ENCODE assay signal across 18 cellular contexts in the genomic region with DNA sequence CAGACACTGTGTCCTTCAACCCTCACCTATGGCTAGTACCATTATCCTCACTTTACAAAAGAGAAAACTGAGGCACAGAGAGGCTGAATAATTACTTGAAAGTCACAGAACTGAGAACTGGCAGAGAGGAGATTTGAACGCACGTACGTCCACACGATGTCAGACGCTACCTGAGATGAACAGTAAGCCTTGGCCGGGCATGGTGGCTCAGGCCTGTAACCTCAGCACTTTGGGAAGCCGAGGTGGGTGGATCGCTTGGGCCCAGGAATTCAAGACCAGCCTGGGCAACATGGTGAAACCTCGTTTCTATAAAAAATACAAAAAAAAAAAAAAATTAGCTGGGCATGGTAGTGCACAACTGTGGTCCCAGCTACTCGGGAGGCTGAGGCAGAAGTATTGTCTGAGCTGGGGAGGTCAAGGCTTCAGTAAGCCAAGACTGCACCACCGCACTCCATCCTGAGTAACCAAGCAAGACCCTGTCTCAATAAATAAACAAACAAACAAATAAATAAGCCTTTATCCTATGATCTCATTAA. TPM values are rescaled to one million over a fixed set of nuclear protein-coding genes. Genes with fewer than 3 reads are reported as not detected.
DNase-seq lines count a peak whose midpoint lies in the region; ATAC-seq, FAIRE-seq and TF ChIP-seq lines count a peak whose summit lies in the region.
"Had no signal": no experiment of that assay in that cellular context is flagged by ENCODE, and none has a peak within 500 bp of the region (broad histone marks: within the 10 kb centered on the region; RNA-seq: fewer than 3 reads in every experiment).

No MANE protein-coding gene starts in this region.

- H3K4me1 Mint-ChIP-seq in immature natural killer cell: peaks cover 21 to 30% of the 10 kb centered on the region in 2 donors

- H4K20me1 ChIP-seq in PC-3 (ENCODE audit: low read length): no peaks in the 10 kb centered on the region

- FAIRE-seq in A549 (lab: Jason Lieb, UNC) (no peak), small intestine (lab: Jason Lieb, UNC) (no peak)
- FAIRE-seq: HTR-8/SVneo had no signal

- H3K4me2 ChIP-seq in A549: peak overlapping the region; percentile 52
- H3K4me2 ChIP-seq in PC-3 (ENCODE audit: low read length): peak overlapping the region; percentile 83
- H3K4me2 ChIP-seq: GM23338, KMS-11 had no signal

- WGBS in A549 (ENCODE audit: missing lambda C conversion rate): 87% methylated on average over 11 of the region's 11 CpGs
- 82 to 89% (median 88%) methylated on average over 11 of the region's 11 CpGs for WGBS in small intestine, 3 donors
- WGBS in spleen, 5 donors: 94 to 96% (median 94%) methylated on average over 11 of the region's 11 CpGs

- intact Hi-C loops in PC-3 (cut with micrococcal nuclease) (no loop called here), spleen (cut with DNase I; ENCODE audit: low total_unique reads) (no loop called here)

- H3K36me3 ChIP-seq in PC-3 (ENCODE audit: low read depth, low read length) (no peaks in the 10 kb centered on the region), duodenal mucosa (ENCODE audit: control insufficient read depth in 1 of 2, insufficient read depth in 2 of 2, low read length in 2 of 2) (no peaks in the 10 kb centered on the region), small intestine (ENCODE audit: control insufficient read depth in 2 of 2, insufficient read depth in 2 of 2, low read length in 2 of 2) (no peaks in the 10 kb centered on the region), spleen (no peaks in the 10 kb centered on the region)
- H3K36me3 ChIP-seq: Peyer's patch, SJSA1 had no signal

- H3K9ac ChIP-seq in PC-3 (ENCODE audit: low read length): 0 out of 2 replicates have a peak overlapping the region, but pooled peaks have one; percentile 6
- H3K9ac ChIP-seq in duodenal mucosa (ENCODE audit: low read depth in 1 of 2, low read length in 2 of 2): no peak overlapping the region
- H3K9ac ChIP-seq: KMS-11 had no signal

- no peak overlapping the region for H2AFZ ChIP-seq in PC-3 (ENCODE audit: low read length)
- H2AFZ ChIP-seq: GM23338 had no signal

- no TSS peak for BruUV-seq in PC-3 (replicated peaks; lab: Mats Ljungman, UMichigan)

- no peak overlapping the region for H3K4me3 Mint-ChIP-seq in immature natural killer cell
- H3K4me3 Mint-ChIP-seq: B cell, GM23338 had no signal

- TF ChIP-seq POLR2A in A549 (IDR thresholded peaks at IDR 0.05; ENCODE audit: low read length) (no peak), spleen (IDR thresholded peaks at IDR 0.05) (no peak)

- H3K27me3 ChIP-seq in PC-3 (ENCODE audit: low read length): no peaks in the 10 kb centered on the region
- H3K27me3 ChIP-seq in duodenal mucosa (ENCODE audit: control insufficient read depth in 1 of 2, insufficient read depth in 2 of 2, low read length in 2 of 2): no peaks in the 10 kb centered on the region
- no peaks in the 10 kb centered on the region for H3K27me3 ChIP-seq in small intestine (ENCODE audit: control insufficient read depth in 2 of 2, insufficient read depth in 2 of 2, low read length in 2 of 2)
- H3K27me3 ChIP-seq in spleen (replicated peaks in 1 of 7): no peaks in the 10 kb centered on the region
- H3K27me3 ChIP-seq: Peyer's patch, SJSA1 had no signal

- ATAC-seq in A549: no peak
- no peak for ATAC-seq in PC-3
- ATAC-seq in GM18873 (IDR thresholded peaks at IDR 0.05; ENCODE audit: low FRiP score, unreplicated experiment): no peak
- ATAC-seq: GM23338, Right ventricle myocardium inferior had no signal

- H3K4me3 ChIP-seq in A549 (no peak overlapping the region), PC-3 (ENCODE audit: low read length) (peak overlapping the region; percentile 40; the same call in 1 of the 2 replicates), duodenal mucosa (ENCODE audit: low read depth in 1 of 2, low read length in 2 of 2) (peak overlapping the region in 1 of 2 donors; percentile 23), small intestine (ENCODE audit: low read depth in 1 of 2, low read length in 2 of 2) (no peak overlapping the region), spleen (no peak overlapping the region)
- H3K4me3 ChIP-seq: GM23338, Peyer's patch, SJSA1 had no signal

- DNase-seq in A549 (ENCODE audit: low read depth in 1 of 2, low spot score in 1 of 2) (no peak), PC-3 (no peak), small intestine (no peak), immature natural killer cell (no peak), spleen (no peak), RPMI8226 (no peak)
- DNase-seq: IMR-90, NCI-H1436 treated with DMSO at 0.1 percent for 48 hours, NCI-H226, Peyer's patch had no signal

- H3K27ac ChIP-seq in A549 (no peak overlapping the region), PC-3 (ENCODE audit: low read length) (peak overlapping the region; percentile 79), duodenal mucosa (ENCODE audit: low read depth, low read length) (peak overlapping the region; percentile 6), small intestine (ENCODE audit: low read depth in 1 of 2, low read length in 1 of 2) (peak overlapping the region; percentile 14 to 55), spleen (no peak overlapping the region)
- H3K27ac ChIP-seq: KMS-11, SJSA1 had no signal

- POLR2A ChIA-PET in A549 (lab: Yijun Ruan, JAX) (no interaction called here), PC-3 (lab: Charles Lee; ENCODE audit: unreplicated experiment) (interaction anchor here (0.7 kb wide), 1 partner anchor 39 kb away, joined by 7 read pairs; no protein-coding TSS in a partner anchor)

- H3K27ac Mint-ChIP-seq in immature natural killer cell: peak overlapping the region in 1 of 6 donors; percentile 22
- H3K27ac Mint-ChIP-seq: B cell, GM23338 had no signal

- TF ChIP-seq EP300 in A549 (IDR thresholded peaks at IDR 0.05): no peak

- no peaks in the 10 kb centered on the region for H3K9me2 ChIP-seq in PC-3 (replicated peaks; ENCODE audit: low read length)

- no peak for TF ChIP-seq CTCF in A549 (IDR thresholded peaks at IDR 0.05)
- TF ChIP-seq CTCF in PC-3 (conservative IDR thresholded peaks at IDR 0.05; ENCODE audit: low read depth, low read length): no peak
- no peak for TF ChIP-seq CTCF in spleen (IDR thresholded peaks at IDR 0.05 in 8 of 11, conservative IDR thresholded peaks at IDR 0.05 in 3 of 11)

- H3K27me3 Mint-ChIP-seq in immature natural killer cell (ENCODE audit: low read depth in 3 of 3): peaks cover 0 to 6% (median 2%) of the 10 kb centered on the region in 3 donors
- H3K27me3 Mint-ChIP-seq: B cell had no signal

- H3K9me3 ChIP-seq in A549 (no peaks in the 10 kb centered on the region), PC-3 (ENCODE audit: low read length) (no peaks in the 10 kb centered on the region), duodenal mucosa (ENCODE audit: control insufficient read depth in 1 of 2, low read length in 2 of 2) (no peaks in the 10 kb centered on the region), small intestine (ENCODE audit: control insufficient read depth, low read depth) (no peaks in the 10 kb centered on the region), spleen (no peaks in the 10 kb centered on the region)
- H3K9me3 ChIP-seq: Peyer's patch, SJSA1 had no signal

- CTCF ChIA-PET in A549 (lab: Yijun Ruan, JAX) (interaction anchor here (1.1 to 1.2 kb wide), 2 partner anchors 8 to 129 kb away, joined by 3 read pairs; no protein-coding TSS in a partner anchor), PC-3 (lab: Charles Lee) (interaction anchor here (0.5 to 0.6 kb wide), 2 partner anchors 409 to 501 kb away, joined by 3 to 4 read pairs; no protein-coding TSS in a partner anchor)

- peaks cover 88% of the 10 kb centered on the region for H3K79me2 ChIP-seq in PC-3 (ENCODE audit: low read length)

- H3F3A ChIP-seq in PC-3 (ENCODE audit: low read length, unreplicated experiment): peaks cover 4% of the 10 kb centered on the region

- H3K4me1 ChIP-seq in A549: peaks cover 22% of the 10 kb centered on the region
- H3K4me1 ChIP-seq in PC-3 (ENCODE audit: insufficient read depth, low read length): peaks cover 36% of the 10 kb centered on the region
- peaks cover 45 to 63% of the 10 kb centered on the region in 2 donors for H3K4me1 ChIP-seq in duodenal mucosa (ENCODE audit: control insufficient read depth in 1 of 2, insufficient read depth in 2 of 2, low read length in 2 of 2)
- H3K4me1 ChIP-seq in small intestine (ENCODE audit: control insufficient read depth in 2 of 2, insufficient read depth in 1 of 2, low read depth in 1 of 2, low read length in 1 of 2): peaks cover 5 to 11% of the 10 kb centered on the region in 2 donors
- H3K4me1 ChIP-seq in spleen: peaks cover 0 to 19% (median 15%) of the 10 kb centered on the region in 6 donors

- no peak for TF ChIP-seq RAD21 in A549 (conservative IDR thresholded peaks at IDR 0.05 in 1 of 2, IDR thresholded peaks at IDR 0.05 in 1 of 2)

- no peaks in the 10 kb centered on the region for H3K36me3 Mint-ChIP-seq in immature natural killer cell

- no peaks in the 10 kb centered on the region for H3K9me3 Mint-ChIP-seq in immature natural killer cell
- H3K9me3 Mint-ChIP-seq: GM23338 had no signal

TF ChIP-seq in A549, 52 proteins besides CTCF, POLR2A, EP300 and RAD21 (continues in another document):
- TF ChIP-seq POLR2AphosphoS2 (conservative IDR thresholded peaks at IDR 0.05; ENCODE audit: low read length) (no peak), USF2 (IDR thresholded peaks at IDR 0.05) (no peak), HOXA7 (CRISPR knock-in tag; IDR thresholded peaks at IDR 0.05) (no peak), MAZ (IDR thresholded peaks at IDR 0.05; ENCODE audit: borderline replicate concordance, low read depth, low read length) (no peak), JUN (IDR thresholded peaks at IDR 0.05) (no peak), BHLHE40 (IDR thresholded peaks at IDR 0.05; ENCODE audit: low read depth, low read length) (no peak), NFE2L2 (conservative IDR thresholded peaks at IDR 0.05; ENCODE audit: low read length) (no peak), ZNF302 (CRISPR knock-in tag; IDR thresholded peaks at IDR 0.05) (no peak), SREBF2 (IDR thresholded peaks at IDR 0.05) (no peak)

RNA-seq across cellular contexts. Expression of gene GMDS, which starts 20.5 kb away (rescaled TPM):
- 10.4 and 12.4 TPM in 2 replicates for polyA plus RNA-seq in A549 (2011; rRNA removed)
- polyA plus RNA-seq in A549 (2012; cell fraction: cytosol; rRNA removed): 5.7 and 5.9 TPM in 2 replicates
- polyA plus RNA-seq in A549 (2012; cell fraction: nucleus; rRNA removed): 5.3 and 7.1 TPM in 2 replicates
- 9.9 to 12.1 TPM (median 10.7 TPM) in 3 replicates for polyA plus RNA-seq in A549 (2017; fragmentation: RNase III; extraction: RNeasy Plus Mini Kit Qiagen cat#74134 plus additional on column Dnase treatment)
- 4.0 and 5.0 TPM in 2 replicates for polyA minus RNA-seq in A549 (2011; rRNA and poly(A)+ RNA removed)
- total RNA-seq in PC-3 (2014; rRNA removed): 18.3 and 21.0 TPM in 2 replicates
- polyA plus RNA-seq in small intestine: 100 to 1,000 TPM; 168 to 243 (median 232) TPM
- polyA plus RNA-seq in immature natural killer cell: 10 to 100 TPM; 14.1 to 25.4 (median 22.5) TPM
- total RNA-seq in spleen: 10 to 100 TPM; 16.5 to 30.8 (median 17.9) TPM
- polyA plus RNA-seq in spleen: 10 to 100 TPM in 2 of 3 donors, 1 to 10 TPM in 1; 9.1 to 21.6 (median 13.3) TPM

Comparison
In these comparisons a context has a peak if more than half of its experiments do, and no peak if none do; other contexts are left out.
1. H3K27ac ChIP-seq: peak in PC-3 (single experiment), duodenal mucosa (single experiment) and small intestine (2 of 2); none in A549 (0 of 2) and spleen (0 of 8).
2. RNA of gene GMDS, which starts 20.5 kb away (polyA plus RNA-seq): 168 to 243 TPM in small intestine; 14.1 to 25.4 TPM in immature natural killer cell, 9.1 to 21.6 TPM in spleen and 5.3 to 12.4 TPM in A549; every median in the first group is over 4 times any median in the second.